In genomic region chr13:25881946-25882574, GRCh38 we compare ENCODE assay signal across 11 cellular contexts.
A peak's percentile ranks its signal among the peaks of the same experiment; 100 is the strongest.
DNase-seq lines count a peak whose midpoint lies in the region; ATAC-seq and TF ChIP-seq lines count a peak whose summit lies in the region.
"Had no signal": no experiment of that assay in that cellular context is flagged by ENCODE, and none has a peak within 500 bp of the region (broad histone marks: within the 10 kb centered on the region; RNA-seq: fewer than 3 reads in every experiment).

No MANE protein-coding gene starts in this region.

- H3K79me2 ChIP-seq in DND-41 (ENCODE audit: insufficient read depth, low read length): no peaks in the 10 kb centered on the region

- TF ChIP-seq CTCF in DND-41 (IDR thresholded peaks at IDR 0.05; ENCODE audit: borderline replicate concordance, extremely low read depth, low read length, poor library complexity, severe bottlenecking) (no peak), brain microvascular endothelial cell (IDR thresholded peaks at IDR 0.05; ENCODE audit: low read depth, low read length, missing control alignments) (no peak), GM10266 (IDR thresholded peaks at IDR 0.05; ENCODE audit: control insufficient read depth, insufficient read depth, low read depth, missing control alignments) (no peak), tibial artery (IDR thresholded peaks at IDR 0.05) (no peak)

- in situ Hi-C loops in brain microvascular endothelial cell (cut with HindIII; ENCODE audit: low pct_ligation_motif_present, low sequenced_read_pairs): no loop called here

- peak overlapping the region in 7 of 10 donors; percentile 19 to 98 (median 57) for H3K27ac Mint-ChIP-seq in naive thymus-derived CD8-positive, alpha-beta T cell
- H3K27ac Mint-ChIP-seq: stimulated activated effector memory CD8-positive, alpha-beta T cell treated with anti-CD3 and anti-CD28 coated beads, Interleukin-12 subunit alpha, Interleukin-12 subunit beta, amount 100 ng/mL, for 72 hours had no signal

- POLR2A ChIA-PET in naive thymus-derived CD8-positive, alpha-beta T cell (lab: Charles Lee): interaction anchor here (0.7 to 1.5 kb wide), 3 partner anchors 14 to 90 kb away, joined by 3 to 4 read pairs (median 4); no protein-coding TSS in a partner anchor

- peak overlapping the region; percentile 11; the same call in 1 of the 2 replicates for H2AFZ ChIP-seq in DND-41 (ENCODE audit: low read depth, low read length)

- intact Hi-C loops in tibial artery (cut with DNase I; ENCODE audit: low total_unique reads): no loop called here

- peak overlapping the region; percentile 47 for H3K9ac ChIP-seq in DND-41 (ENCODE audit: low read depth, low read length)

- DNase-seq in DND-41: no peak
- peak; percentile 21 for DNase-seq in NCI-H2196 treated with DMSO at 0.1 percent for 48 hours (lab: John Stamatoyannopoulos, UW; ENCODE audit: unreplicated experiment)
- peak; percentile 29 for DNase-seq in brain microvascular endothelial cell
- DNase-seq in naive thymus-derived CD8-positive, alpha-beta T cell: no peak
- no peak for DNase-seq in GM10266 (ENCODE audit: extremely low spot score)
- DNase-seq in tibial artery: no peak
- DNase-seq: cerebellar nuclear complex, sigmoid colon had no signal

- H3K9me3 ChIP-seq in DND-41 (ENCODE audit: insufficient read depth, low read length, severe bottlenecking) (no peaks in the 10 kb centered on the region), tibial artery (no peaks in the 10 kb centered on the region)
- H3K9me3 ChIP-seq: sigmoid colon had no signal

- H3K4me3 ChIP-seq in DND-41 (ENCODE audit: low read depth in 1 of 2, low read length in 2 of 2) (peak overlapping the region in 1 of 2 experiments; percentile 37; a peak in 2 of 4 replicates), brain microvascular endothelial cell (ENCODE audit: low read depth, low read length) (peak overlapping the region; percentile 6), tibial artery (no peak overlapping the region)
- H3K4me3 ChIP-seq: sigmoid colon had no signal

- ATAC-seq in DND-41 (ENCODE audit: insufficient read depth, low read depth): no peak
- no peak for ATAC-seq in naive thymus-derived CD8-positive, alpha-beta T cell
- no peak for ATAC-seq in GM19351 (IDR thresholded peaks at IDR 0.05; ENCODE audit: unreplicated experiment)
- no peak for ATAC-seq in GM19035 (IDR thresholded peaks at IDR 0.05; ENCODE audit: unreplicated experiment)
- ATAC-seq: stimulated activated effector memory CD8-positive, alpha-beta T cell treated with anti-CD3 and anti-CD28 coated beads, Interleukin-12 subunit alpha, Interleukin-12 subunit beta, amount 100 ng/mL, for 72 hours had no signal

- H3K36me3 ChIP-seq in DND-41 (ENCODE audit: insufficient read depth, low read length) (no peaks in the 10 kb centered on the region), brain microvascular endothelial cell (replicated peaks) (no peaks in the 10 kb centered on the region), tibial artery (no peaks in the 10 kb centered on the region)
- H3K36me3 ChIP-seq: sigmoid colon had no signal

- no peaks in the 10 kb centered on the region for H4K20me1 ChIP-seq in DND-41 (ENCODE audit: insufficient read depth, low read length)

- peak overlapping the region in 4 of 10 donors; percentile 48 to 83 (median 63) for H3K4me3 Mint-ChIP-seq in naive thymus-derived CD8-positive, alpha-beta T cell
- H3K4me3 Mint-ChIP-seq: stimulated activated effector memory CD8-positive, alpha-beta T cell treated with anti-CD3 and anti-CD28 coated beads, Interleukin-12 subunit alpha, Interleukin-12 subunit beta, amount 100 ng/mL, for 72 hours had no signal

- H3K4me1 ChIP-seq in DND-41 (ENCODE audit: insufficient read depth, low read length): peaks cover 79% of the 10 kb centered on the region
- H3K4me1 ChIP-seq in tibial artery: peaks cover 0 to 9% (median 0%) of the 10 kb centered on the region in 4 donors

- H3K27ac ChIP-seq in DND-41 (ENCODE audit: low read length): peak overlapping the region; percentile 96
- H3K27ac ChIP-seq in brain microvascular endothelial cell: no peak overlapping the region
- no peak overlapping the region for H3K27ac ChIP-seq in tibial artery
- H3K27ac ChIP-seq: sigmoid colon had no signal

- no peaks in the 10 kb centered on the region for H3K27me3 ChIP-seq in DND-41 (ENCODE audit: insufficient read depth, low read length, poor library complexity)
- no peaks in the 10 kb centered on the region for H3K27me3 ChIP-seq in brain microvascular endothelial cell (replicated peaks)
- peaks cover 0 to 18% of the 10 kb centered on the region in 2 donors for H3K27me3 ChIP-seq in tibial artery

- H3K36me3 Mint-ChIP-seq in naive thymus-derived CD8-positive, alpha-beta T cell: no peaks in the 10 kb centered on the region
- H3K36me3 Mint-ChIP-seq: stimulated activated effector memory CD8-positive, alpha-beta T cell treated with anti-CD3 and anti-CD28 coated beads, Interleukin-12 subunit alpha, Interleukin-12 subunit beta, amount 100 ng/mL, for 72 hours had no signal

- H3K4me1 Mint-ChIP-seq in naive thymus-derived CD8-positive, alpha-beta T cell: peaks cover 44 to 75% (median 62%) of the 10 kb centered on the region in 4 donors
- H3K4me1 Mint-ChIP-seq: stimulated activated effector memory CD8-positive, alpha-beta T cell treated with anti-CD3 and anti-CD28 coated beads, Interleukin-12 subunit alpha, Interleukin-12 subunit beta, amount 100 ng/mL, for 72 hours had no signal

- H3K27me3 Mint-ChIP-seq in naive thymus-derived CD8-positive, alpha-beta T cell: no peaks in the 10 kb centered on the region

- peak overlapping the region; percentile 54 for H3K4me2 ChIP-seq in DND-41 (ENCODE audit: insufficient read depth, low read length)

- peaks cover 0 to 2% (median 0%) of the 10 kb centered on the region in 9 donors for H3K9me3 Mint-ChIP-seq in naive thymus-derived CD8-positive, alpha-beta T cell
- H3K9me3 Mint-ChIP-seq: stimulated activated effector memory CD8-positive, alpha-beta T cell treated with anti-CD3 and anti-CD28 coated beads, Interleukin-12 subunit alpha, Interleukin-12 subunit beta, amount 100 ng/mL, for 72 hours had no signal

Comparison
In these comparisons a context has a peak if more than half of its experiments do, and no peak if none do; other contexts are left out.
1. DNase-seq: peak in NCI-H2196 treated with DMSO at 0.1 percent for 48 hours (single experiment) and brain microvascular endothelial cell (single experiment); none in DND-41 (single experiment), naive thymus-derived CD8-positive, alpha-beta T cell (0 of 10), GM10266 (single experiment) and tibial artery (0 of 2).